In genomic region chr2:172919732-172920131, GRCh38 we compare ENCODE assay signal across 14 cellular contexts.
DNase-seq lines count a peak whose midpoint lies in the region; ATAC-seq and TF ChIP-seq lines count a peak whose summit lies in the region.
"Had no signal": no experiment of that assay in that cellular context is flagged by ENCODE, and none has a peak within 500 bp of the region (broad histone marks: within the 10 kb centered on the region; RNA-seq: fewer than 3 reads in every experiment).

No MANE protein-coding gene starts in this region.

- H3K4me1 Mint-ChIP-seq in nephron progenitor cell (peaks cover 26% of the 10 kb centered on the region), immature natural killer cell (no peaks in the 10 kb centered on the region), GM23338 (peaks cover 2% of the 10 kb centered on the region; the same call in 1 of the 3 replicates)
- peaks cover under 1% of the 10 kb centered on the region for H3K4me1 Mint-ChIP-seq in CD4-positive, alpha-beta T cell (ENCODE audit: low read depth)

- ATAC-seq in GM18502 (IDR thresholded peaks at IDR 0.05; ENCODE audit: poor library complexity, unreplicated experiment), result peak; percentile 89
- ATAC-seq in GM19463 (IDR thresholded peaks at IDR 0.05; ENCODE audit: unreplicated experiment), result peak; percentile 82
- ATAC-seq in HG02852 (IDR thresholded peaks at IDR 0.05; ENCODE audit: unreplicated experiment), result peak; percentile 95
- ATAC-seq in HG03521 (IDR thresholded peaks at IDR 0.05; ENCODE audit: unreplicated experiment), result peak; percentile 87
- no peak for ATAC-seq in GM23338
- ATAC-seq in CD4-positive, alpha-beta T cell (ENCODE audit: poor library complexity), result no peak

- POLR2A ChIA-PET in CD4-positive, alpha-beta T cell (lab: Charles Lee), result no interaction called here

- no peaks in the 10 kb centered on the region for H3K27me3 ChIP-seq in GM23338 (ENCODE audit: insufficient read depth)
- peaks cover 6% of the 10 kb centered on the region for H3K27me3 ChIP-seq in CD4-positive, alpha-beta T cell (ENCODE audit: control insufficient read depth, insufficient read depth, low read length)

- no peak overlapping the region for H2AFZ ChIP-seq in GM23338

- H3K36me3 Mint-ChIP-seq in nephron progenitor cell (ENCODE audit: low read depth), result no peaks in the 10 kb centered on the region
- no peaks in the 10 kb centered on the region for H3K36me3 Mint-ChIP-seq in immature natural killer cell
- H3K36me3 Mint-ChIP-seq in GM23338 (ENCODE audit: low read depth), result no peaks in the 10 kb centered on the region
- H3K36me3 Mint-ChIP-seq in CD4-positive, alpha-beta T cell (ENCODE audit: low read depth), result no peaks in the 10 kb centered on the region

- H3K27ac ChIP-seq in GM23338 (ENCODE audit: low read depth), result no peak overlapping the region
- H3K27ac ChIP-seq in CD4-positive, alpha-beta T cell (ENCODE audit: low read depth, low read length), result no peak overlapping the region
- H3K27ac ChIP-seq: prostate gland had no signal

- H3K4me1 ChIP-seq in GM23338 (ENCODE audit: insufficient read depth), result no peaks in the 10 kb centered on the region; the same call in 1 of the 2 replicates
- H3K4me1 ChIP-seq: prostate gland had no signal

- H4K20me1 ChIP-seq in GM23338 (replicated peaks; ENCODE audit: insufficient read depth), result no peaks in the 10 kb centered on the region

- CTCF ChIA-PET in CD4-positive, alpha-beta T cell (lab: Charles Lee), result no interaction called here

- H3K27me3 Mint-ChIP-seq in nephron progenitor cell (ENCODE audit: low read depth, poor library complexity) (peaks cover 2% of the 10 kb centered on the region), immature natural killer cell (ENCODE audit: low read depth in 3 of 3) (peaks cover 0 to 6% (median 2%) of the 10 kb centered on the region in 3 donors), GM23338 (ENCODE audit: insufficient read depth, low read depth, poor library complexity) (peaks cover 2% of the 10 kb centered on the region)
- peaks cover 4% of the 10 kb centered on the region for H3K27me3 Mint-ChIP-seq in CD4-positive, alpha-beta T cell

- H3K4me2 ChIP-seq in GM23338, result no peak overlapping the region

- no peaks in the 10 kb centered on the region for H3K9me3 Mint-ChIP-seq in nephron progenitor cell
- H3K9me3 Mint-ChIP-seq in immature natural killer cell, result no peaks in the 10 kb centered on the region
- H3K9me3 Mint-ChIP-seq in GM23338, result no peaks in the 10 kb centered on the region
- H3K9me3 Mint-ChIP-seq in CD4-positive, alpha-beta T cell, result no peaks in the 10 kb centered on the region
- H3K9me3 Mint-ChIP-seq: activated naive CD4-positive, alpha-beta T cell treated with anti-CD3 and anti-CD28 coated beads, Interleukin-2, amount 50 U/mL, for 24 hours had no signal

- H3K27ac Mint-ChIP-seq in nephron progenitor cell (no peak overlapping the region), immature natural killer cell (no peak overlapping the region), GM23338 (no peak overlapping the region)
- H3K27ac Mint-ChIP-seq in CD4-positive, alpha-beta T cell, result no peak overlapping the region
- H3K27ac Mint-ChIP-seq: activated naive CD4-positive, alpha-beta T cell treated with anti-CD3 and anti-CD28 coated beads, Interleukin-2, amount 50 U/mL, for 24 hours had no signal

- H3F3A ChIP-seq in GM23338 (replicated peaks; ENCODE audit: low read depth), result no peaks in the 10 kb centered on the region

- H3K4me3 ChIP-seq in GM23338, result no peak overlapping the region
- H3K4me3 ChIP-seq: prostate gland had no signal

- H3K9me2 ChIP-seq in GM23338 (ENCODE audit: insufficient read depth), result 0 out of 2 replicates have a peak, but pooled peaks cover 2% of the 10 kb centered on the region

- no peak for TF ChIP-seq CTCF in nephron progenitor cell (IDR thresholded peaks at IDR 0.05)
- no peak for TF ChIP-seq CTCF in GM23338 (conservative IDR thresholded peaks at IDR 0.05; ENCODE audit: low read depth in 2 of 2)
- no peak for TF ChIP-seq CTCF in CD4-positive, alpha-beta T cell (IDR thresholded peaks at IDR 0.05)

- H3K9me3 ChIP-seq in CD4-positive, alpha-beta T cell (ENCODE audit: control insufficient read depth, low read length), result no peaks in the 10 kb centered on the region
- H3K9me3 ChIP-seq: prostate gland had no signal

- H3K4me3 Mint-ChIP-seq in nephron progenitor cell (no peak overlapping the region), immature natural killer cell (no peak overlapping the region), GM23338 (no peak overlapping the region)
- no peak overlapping the region for H3K4me3 Mint-ChIP-seq in CD4-positive, alpha-beta T cell
- H3K4me3 Mint-ChIP-seq: activated naive CD4-positive, alpha-beta T cell treated with anti-CD3 and anti-CD28 coated beads, Interleukin-2, amount 50 U/mL, for 24 hours had no signal

- intact Hi-C loops in CD4-positive, alpha-beta T cell (cut with DNase I, micrococcal nuclease), result no loop called here

- H3K79me2 ChIP-seq in GM23338 (replicated peaks; ENCODE audit: insufficient read depth), result no peaks in the 10 kb centered on the region

- H3K36me3 ChIP-seq in GM23338 (ENCODE audit: insufficient read depth), result no peaks in the 10 kb centered on the region
- H3K36me3 ChIP-seq: prostate gland had no signal

- DNase-seq in nephron progenitor cell (no peak), immature natural killer cell (no peak), GM23338 (ENCODE audit: low spot score) (no peak)
- DNase-seq in CD4-positive, alpha-beta T cell, result no peak
- DNase-seq: DMS153; IMR-90; NCI-H187; stimulated activated CD8-positive, alpha-beta memory T cell treated with anti-CD3 and anti-CD28 coated beads, Interleukin-4, amount 100 ng/mL, for 48 hours had no signal

TF ChIP-seq in GM23338, 12 proteins besides CTCF, POLR2A, EP300 and RAD21 (continues in another document):
- TF ChIP-seq EZH2 (IDR thresholded peaks at IDR 0.05; ENCODE audit: low read depth, unreplicated experiment) (no peak), ZNF462 (CRISPR knock-in tag; IDR thresholded peaks at IDR 0.05) (no peak), STAT1 (IDR thresholded peaks at IDR 0.05; ENCODE audit: unreplicated experiment) (no peak), ZNF114 (CRISPR knock-in tag; IDR thresholded peaks at IDR 0.05) (no peak), NANOG (IDR thresholded peaks at IDR 0.05; ENCODE audit: borderline replicate concordance) (no peak), EZH2phosphoT487 (IDR thresholded peaks at IDR 0.05; ENCODE audit: unreplicated experiment) (no peak), CREB1 (CRISPR knock-in tag; IDR thresholded peaks at IDR 0.05; ENCODE audit: low read depth) (no peak), JUNB (IDR thresholded peaks at IDR 0.05; ENCODE audit: unreplicated experiment) (no peak), POLR2AphosphoS5 (IDR thresholded peaks at IDR 0.05; ENCODE audit: low read depth) (no peak)

Comparison
In these comparisons a context has a peak if more than half of its experiments do, and no peak if none do; other contexts are left out.
1. ATAC-seq: peak in GM18502 (single experiment), GM19463 (single experiment), HG02852 (single experiment) and HG03521 (single experiment); none in GM23338 (single experiment) and CD4-positive, alpha-beta T cell (single experiment).